26 cellular contexts compared by ENCODE assay signal in the genomic region with DNA sequence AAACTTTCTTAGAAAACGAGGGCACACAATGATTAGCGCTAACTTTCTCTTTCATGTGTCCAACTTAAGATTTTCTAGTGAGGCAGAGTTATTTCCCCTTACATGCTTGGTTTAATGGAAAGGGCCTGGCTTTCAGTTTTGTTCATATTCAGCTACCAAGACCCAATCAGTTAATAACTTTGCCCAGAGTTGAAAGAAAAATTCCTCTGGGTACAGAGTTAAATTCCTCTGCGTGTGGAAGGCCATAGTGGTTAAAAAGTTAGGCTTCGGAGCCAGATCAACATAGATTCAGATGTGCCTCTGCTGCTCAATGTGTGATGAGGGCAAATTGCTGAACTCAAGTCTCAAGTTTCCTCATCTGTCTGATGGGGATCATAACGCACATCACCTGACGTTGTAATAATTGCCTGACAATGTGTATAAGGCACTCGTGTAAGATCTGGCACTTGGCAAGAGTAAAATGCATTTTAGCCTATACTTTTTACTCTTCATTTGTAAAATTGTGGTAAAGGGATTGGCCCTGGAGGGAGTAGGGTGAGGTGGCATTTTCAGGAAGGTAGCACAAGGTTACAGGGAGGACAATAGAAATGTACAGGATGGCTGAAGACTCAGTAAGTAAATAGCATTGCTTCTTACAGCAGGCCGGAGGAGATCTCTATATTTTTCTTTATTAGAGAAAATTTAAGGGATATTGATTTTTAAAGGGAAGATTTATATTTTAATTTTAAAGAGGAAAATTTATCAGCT.
DNase-seq lines count a peak whose midpoint lies in the region; ATAC-seq, FAIRE-seq and TF ChIP-seq lines count a peak whose summit lies in the region.
"Had no signal": no experiment of that assay in that cellular context is flagged by ENCODE, and none has a peak within 500 bp of the region (broad histone marks: within the 10 kb centered on the region; RNA-seq: fewer than 3 reads in every experiment).

No MANE protein-coding gene starts in this region.

- no peak overlapping the region for H3K4me3 Mint-ChIP-seq in activated T-cell treated with anti-CD3 and anti-CD28 coated beads, Interleukin-2, amount 50 U/mL, for 4 hours
- H3K4me3 Mint-ChIP-seq: activated naive CD8-positive, alpha-beta T cell treated with anti-CD3 and anti-CD28 coated beads for 36 hours; CD4-positive, CD25-positive, alpha-beta regulatory T cell; IgD-negative memory B cell; natural killer cell; type B pancreatic cell had no signal

- H3K9me3 ChIP-seq in RWPE2 (ENCODE audit: severe bottlenecking) (no peaks in the 10 kb centered on the region), thoracic aorta (no peaks in the 10 kb centered on the region), MG63 (no peaks in the 10 kb centered on the region)
- H3K9me3 ChIP-seq: body of pancreas, stomach had no signal

- peaks cover 6% of the 10 kb centered on the region for H3K27me3 Mint-ChIP-seq in activated T-cell treated with anti-CD3 and anti-CD28 coated beads, Interleukin-2, amount 50 U/mL, for 4 hours (ENCODE audit: low read depth)
- H3K27me3 Mint-ChIP-seq: activated naive CD8-positive, alpha-beta T cell treated with anti-CD3 and anti-CD28 coated beads for 36 hours; type B pancreatic cell had no signal

- ATAC-seq in RWPE2 (ENCODE audit: low read depth) (peak; percentile 11; the same call in 1 of the 3 replicates), thoracic aorta (ENCODE audit: insufficient number of reproducible peaks, low FRiP score, low read depth) (no peak), GM21825 (IDR thresholded peaks at IDR 0.05; ENCODE audit: unreplicated experiment) (no peak)
- ATAC-seq in activated T-cell treated with anti-CD3 and anti-CD28 coated beads, Interleukin-2, amount 50 U/mL, for 4 hours, result no peak
- ATAC-seq: body of pancreas, GM12878, left ventricle myocardium superior, natural killer cell had no signal

- no peak overlapping the region for H3K4me3 ChIP-seq in RWPE2 (ENCODE audit: severe bottlenecking)
- H3K4me3 ChIP-seq in thoracic aorta, result peak overlapping the region; percentile 29
- no peak overlapping the region for H3K4me3 ChIP-seq in MG63
- H3K4me3 ChIP-seq: body of pancreas, GM12878, stomach had no signal

- peak; percentile 15 for FAIRE-seq in H54 (lab: Jason Lieb, UNC)
- FAIRE-seq: GM12878 had no signal

- H3K4me1 ChIP-seq in RWPE2 (ENCODE audit: insufficient read depth, poor library complexity, severe bottlenecking) (peaks cover 32% of the 10 kb centered on the region), thoracic aorta (ENCODE audit: control insufficient read depth in 1 of 2, low read depth in 2 of 2) (peaks cover 25 to 91% of the 10 kb centered on the region in 2 donors)

- H3K36me3 Mint-ChIP-seq in activated T-cell treated with anti-CD3 and anti-CD28 coated beads, Interleukin-2, amount 50 U/mL, for 4 hours (ENCODE audit: insufficient read depth), result no peaks in the 10 kb centered on the region
- H3K36me3 Mint-ChIP-seq: activated naive CD8-positive, alpha-beta T cell treated with anti-CD3 and anti-CD28 coated beads for 36 hours; CD4-positive, CD25-positive, alpha-beta regulatory T cell; natural killer cell; type B pancreatic cell had no signal

- H3K27ac ChIP-seq in RWPE2 (ENCODE audit: poor library complexity, severe bottlenecking) (peak overlapping the region; percentile 75), thoracic aorta (peak overlapping the region; percentile 4 to 15)
- H3K27ac ChIP-seq: body of pancreas, stomach had no signal

- TF ChIP-seq CTCF in RWPE2 (IDR thresholded peaks at IDR 0.05; ENCODE audit: poor library complexity, severe bottlenecking) (no peak), thoracic aorta (IDR thresholded peaks at IDR 0.05) (no peak)

- DNase-seq in H54 (ENCODE audit: insufficient read length, low spot score) (no peak), RWPE2 (ENCODE audit: low spot score) (no peak), fibroblast of peridontal ligament (ENCODE audit: extremely low read depth) (peak; percentile 51), thoracic aorta (ENCODE audit: low spot score) (no peak), MG63 (no peak)
- no peak for DNase-seq in activated T-cell treated with anti-CD3 and anti-CD28 coated beads, Interleukin-2, amount 50 U/mL, for 4 hours
- DNase-seq: activated CD4-positive, alpha-beta T cell treated with anti-CD3 and anti-CD28 coated beads, Interleukin-2, amount 50 U/mL, for 48 hours; activated CD8-positive, alpha-beta memory T cell treated with anti-CD3 and anti-CD28 coated beads, Interleukin-2, amount 50 U/mL, for 48 hours; activated naive CD8-positive, alpha-beta T cell treated with anti-CD3 and anti-CD28 coated beads for 36 hours; body of pancreas; cerebellar nuclear complex; left ventricle myocardium superior; natural killer cell; NCI-H1092; NCI-H187; NCI-H2171; NCI-H510A; occipital lobe; SIG-M5; stomach; T-helper 1 cell had no signal

- TF ChIP-seq POLR2A in H54 (IDR thresholded peaks at IDR 0.05; ENCODE audit: low read depth, low read length), result no peak

- no peaks in the 10 kb centered on the region for H3K36me3 ChIP-seq in RWPE2 (ENCODE audit: low read depth)
- no peaks in the 10 kb centered on the region for H3K36me3 ChIP-seq in thoracic aorta
- no peaks in the 10 kb centered on the region for H3K36me3 ChIP-seq in MG63
- H3K36me3 ChIP-seq: stomach had no signal

- H3K9me3 Mint-ChIP-seq in activated T-cell treated with anti-CD3 and anti-CD28 coated beads, Interleukin-2, amount 50 U/mL, for 4 hours, result no peaks in the 10 kb centered on the region
- H3K9me3 Mint-ChIP-seq: activated naive CD8-positive, alpha-beta T cell treated with anti-CD3 and anti-CD28 coated beads for 36 hours; IgD-negative memory B cell; natural killer cell; type B pancreatic cell had no signal

- no peaks in the 10 kb centered on the region for H3K4me1 Mint-ChIP-seq in activated T-cell treated with anti-CD3 and anti-CD28 coated beads, Interleukin-2, amount 50 U/mL, for 4 hours (ENCODE audit: low read depth)
- H3K4me1 Mint-ChIP-seq: activated naive CD8-positive, alpha-beta T cell treated with anti-CD3 and anti-CD28 coated beads for 36 hours; IgD-negative memory B cell; natural killer cell had no signal

- no peaks in the 10 kb centered on the region for H3K27me3 ChIP-seq in RWPE2 (ENCODE audit: insufficient read depth, poor library complexity, severe bottlenecking)
- H3K27me3 ChIP-seq in thoracic aorta (replicated peaks; ENCODE audit: insufficient read depth), result no peaks in the 10 kb centered on the region
- no peaks in the 10 kb centered on the region for H3K27me3 ChIP-seq in MG63
- H3K27me3 ChIP-seq: body of pancreas, stomach had no signal
